Comparison of ENCODE assay signal across 10 cellular contexts in genomic region chr17:65762973-65763372, GRCh38.
"Had no signal": no experiment of that assay in that cellular context is flagged by ENCODE, and none has a peak within 500 bp of the region (broad histone marks: within the 10 kb centered on the region; RNA-seq: fewer than 3 reads in every experiment).

No MANE protein-coding gene starts in this region.

- H3K36me3 ChIP-seq: HAP-1 had no signal

- H3K9me3 Mint-ChIP-seq: GM23338, H9, HFFc6 had no signal

- H3K4me3 ChIP-seq: GM23248, GM23338, HAP-1 had no signal

- H3K27ac Mint-ChIP-seq: GM23338, H9, HFFc6 had no signal

- H3K4me3 Mint-ChIP-seq: GM23338, H9, HFFc6 had no signal

- ATAC-seq: GM23338, HCT116 had no signal

- H3K27ac ChIP-seq: GM23248 had no signal

- H3K4me2 ChIP-seq: GM23338 had no signal

- H3K9ac ChIP-seq: GM23248 had no signal

- H3K9me3 ChIP-seq: HAP-1 had no signal

- H2AFZ ChIP-seq: GM23248, GM23338 had no signal

- DNase-seq: GM23248, GOT3, H7, H9, HCEC 1CT, HFFc6 had no signal

- H3K4me1 ChIP-seq: HAP-1 had no signal

- FAIRE-seq: H1 had no signal
